In genomic region chr4:186260117-186260503, GRCh38 we compare ENCODE assay signal across 29 cellular contexts. TPM values are rescaled to one million over a fixed set of nuclear protein-coding genes. Genes with fewer than 3 reads are reported as not detected.
DNase-seq lines count a peak whose midpoint lies in the region; ATAC-seq and TF ChIP-seq lines count a peak whose summit lies in the region.
"Had no signal": no experiment of that assay in that cellular context is flagged by ENCODE, and none has a peak within 500 bp of the region (broad histone marks: within the 10 kb centered on the region; RNA-seq: fewer than 3 reads in every experiment).

No MANE protein-coding gene starts in this region.

- no peaks in the 10 kb centered on the region for H3K36me3 ChIP-seq in ACC112 (ENCODE audit: insufficient read depth, low read length)
- no peaks in the 10 kb centered on the region for H3K36me3 ChIP-seq in MG63
- H3K36me3 ChIP-seq in smooth muscle cell (ENCODE audit: low read depth): no peaks in the 10 kb centered on the region
- H3K36me3 ChIP-seq: BE2C had no signal

- no peak overlapping the region for H3K4me2 ChIP-seq in smooth muscle cell
- H3K4me2 ChIP-seq: SK-N-SH had no signal

- H4K20me1 ChIP-seq in smooth muscle cell (ENCODE audit: low read depth): no peaks in the 10 kb centered on the region

- no peak overlapping the region for H3K9ac ChIP-seq in smooth muscle cell (ENCODE audit: low read depth)
- H3K9ac ChIP-seq: SK-N-SH had no signal

- ATAC-seq in left lobe of liver (peak; percentile 66), left colon (no peak), GM18907 (IDR thresholded peaks at IDR 0.05; ENCODE audit: unreplicated experiment) (no peak)
- no peak for ATAC-seq in stimulated activated naive CD8-positive, alpha-beta T cell treated with anti-CD3 and anti-CD28 coated beads, Interleukin-15, Interleukin-2, amounts not matched to agents 100 U/mL and 50 U/mL, for 24 hours
- ATAC-seq: PC-3 had no signal

- intact Hi-C loops in left colon (cut with DNase I, micrococcal nuclease): no loop called here

- TF ChIP-seq CTCF in smooth muscle cell (IDR thresholded peaks at IDR 0.05; ENCODE audit: borderline replicate concordance, insufficient read depth, poor library complexity, severe bottlenecking): no peak

- DNase-seq in MG63: peak; percentile 16
- peak; percentile 81 for DNase-seq in left lobe of liver (ENCODE audit: low spot score)
- DNase-seq in mucosa of gallbladder (ENCODE audit: low spot score): peak; percentile 67
- no peak for DNase-seq in smooth muscle cell (lab: John Stamatoyannopoulos, UW; ENCODE audit: unreplicated experiment)
- DNase-seq in stimulated activated naive CD8-positive, alpha-beta T cell treated with anti-CD3 and anti-CD28 coated beads, Interleukin-15, Interleukin-2, amounts not matched to agents 100 U/mL and 50 U/mL, for 24 hours: no peak
- DNase-seq in left colon: no peak
- DNase-seq: ACHN; BE2C; CD8-positive, alpha-beta memory T cell; DMS153; DND-41; HCEC 1CT; KBM-7; NCI-H1105 treated with DMSO at 0.1 percent for 48 hours; NCI-H146; NCI-H1930; NCI-H446; NCI-H524 treated with DMSO at 0.1 percent for 48 hours; NCI-H774; NK-92 treated with Interleukin-12 subunit alpha and Interleukin-12 subunit beta, amount 100 ng/mL, for 24 hours; PC-3; SK-N-SH had no signal

- no peaks in the 10 kb centered on the region for H3F3A ChIP-seq in smooth muscle cell (ENCODE audit: low read depth)

- H2AFZ ChIP-seq in ACC112 (ENCODE audit: low read length, unreplicated experiment): no peak overlapping the region
- H2AFZ ChIP-seq in smooth muscle cell (ENCODE audit: low read depth): no peak overlapping the region

- H3K4me3 ChIP-seq in ACC112 (ENCODE audit: low read depth, low read length) (no peak overlapping the region), MG63 (no peak overlapping the region), smooth muscle cell (no peak overlapping the region)

- H3K27me3 ChIP-seq in ACC112 (ENCODE audit: insufficient read depth, low read length) (no peaks in the 10 kb centered on the region; the same call in 1 of the 2 replicates), MG63 (no peaks in the 10 kb centered on the region), smooth muscle cell (ENCODE audit: low read depth) (no peaks in the 10 kb centered on the region)
- H3K27me3 ChIP-seq: BE2C had no signal

- peak overlapping the region; percentile 56; the same call in 1 of the 2 replicates for H3K27ac ChIP-seq in ACC112 (ENCODE audit: low read depth, low read length)
- H3K27ac ChIP-seq in smooth muscle cell (ENCODE audit: low read depth): no peak overlapping the region
- H3K27ac ChIP-seq: 22Rv1 had no signal

- H3K79me2 ChIP-seq in ACC112 (ENCODE audit: control insufficient read depth, insufficient read depth, low read length, unreplicated experiment): no peaks in the 10 kb centered on the region
- H3K79me2 ChIP-seq in smooth muscle cell (ENCODE audit: low read depth): no peaks in the 10 kb centered on the region

- WGBS in smooth muscle cell (ENCODE audit: low lambda C conversion rate): 95% methylated on average over 6 of the region's 6 CpGs

- H3K4me1 ChIP-seq in ACC112 (ENCODE audit: control insufficient read depth, insufficient read depth, low read length, unreplicated experiment) (peaks cover 9% of the 10 kb centered on the region), smooth muscle cell (ENCODE audit: low read depth) (no peaks in the 10 kb centered on the region)
- H3K4me1 ChIP-seq: BE2C had no signal

- H3K9me3 ChIP-seq in MG63 (no peaks in the 10 kb centered on the region), smooth muscle cell (replicated peaks; ENCODE audit: low read depth) (no peaks in the 10 kb centered on the region)
- H3K9me3 ChIP-seq: BE2C, SK-N-SH had no signal

RNA-seq across cellular contexts. Expression of gene F11, which starts 5.9 kb away (rescaled TPM):
- not detected in 2 replicates for total RNA-seq in MG63 (2014; rRNA removed; shearing (Covaris generic); ENCODE audit: low replicate concordance)
- total RNA-seq in left lobe of liver (171 TPM), mucosa of gallbladder (23.9 TPM), smooth muscle cell (not detected in 2 replicates), left colon (under 1 TPM in 1 of 2 donors, not detected in 1; 0.45 TPM)
- polyA plus RNA-seq in smooth muscle cell: not detected in 2 replicates
- total RNA-seq: CD8-positive, alpha-beta memory T cell; HT-29; LHCN-M2; MCF 10A; PC-3 had no signal
- polyA plus RNA-seq: CD14-positive monocyte; CD8-positive, alpha-beta memory T cell; SK-N-SH had no signal

RNA-seq across cellular contexts. Expression of gene KLKB1, which starts 32.8 kb away (rescaled TPM):
- total RNA-seq in MG63 (2014; rRNA removed; shearing (Covaris generic); ENCODE audit: low replicate concordance): not detected in 2 replicates
- total RNA-seq in left lobe of liver: 102 TPM
- 3.7 TPM for total RNA-seq in mucosa of gallbladder
- not detected in 2 replicates for total RNA-seq in smooth muscle cell
- not detected in 2 replicates for polyA plus RNA-seq in smooth muscle cell
- 1 to 10 TPM; 1.2 TPM for total RNA-seq in left colon
- total RNA-seq: HT-29, LHCN-M2, PC-3 had no signal
- polyA plus RNA-seq: CD14-positive monocyte; CD8-positive, alpha-beta memory T cell had no signal

Comparison
In these comparisons a context has a peak if more than half of its experiments do, and no peak if none do; other contexts are left out.
1. DNase-seq: peak in MG63 (single experiment), left lobe of liver (single experiment) and mucosa of gallbladder (single experiment); none in smooth muscle cell (single experiment), stimulated activated naive CD8-positive, alpha-beta T cell treated with anti-CD3 and anti-CD28 coated beads, Interleukin-15, Interleukin-2, amounts not matched to agents 100 U/mL and 50 U/mL, for 24 hours (single experiment) and left colon (0 of 2).
2. RNA of gene F11, which starts 5.9 kb away (total RNA-seq): 171 TPM in left lobe of liver (single experiment) and 23.9 TPM in mucosa of gallbladder (single experiment); 0.45 TPM in left colon, not detected in MG63 and not detected in smooth muscle cell; every median in the first group is over 10 times any median in the second.
3. RNA of gene KLKB1, which starts 32.8 kb away (total RNA-seq): 102 TPM in left lobe of liver (single experiment); 3.7 TPM in mucosa of gallbladder (single experiment), 1.2 TPM in left colon, not detected in MG63 and not detected in smooth muscle cell; every median in the first group is over 10 times any median in the second.